8 cellular contexts compared by ENCODE assay signal in genomic region chr9:97038551-97038908, GRCh38. TPM values are rescaled to one million over a fixed set of nuclear protein-coding genes. Genes with fewer than 3 reads are reported as not detected.
DNase-seq lines count a peak whose midpoint lies in the region; ATAC-seq and TF ChIP-seq lines count a peak whose summit lies in the region.

No MANE protein-coding gene starts in this region.

- POLR2A ChIA-PET in PC-9 (lab: Charles Lee; ENCODE audit: unreplicated experiment), result interaction anchor here (0.6 to 0.7 kb wide), 4 partner anchors 51 to 1450 kb away, joined by 5 to 17 read pairs (median 6); no protein-coding TSS in a partner anchor
- POLR2A ChIA-PET in GM10248 (lab: Yijun Ruan, JAX), result no interaction called here

- no peak for TF ChIP-seq CTCF in PC-9 (conservative IDR thresholded peaks at IDR 0.05)
- TF ChIP-seq CTCF in foreskin fibroblast (IDR thresholded peaks at IDR 0.05; ENCODE audit: low read depth, low read length), result no peak
- no peak for TF ChIP-seq CTCF in GM10266 (IDR thresholded peaks at IDR 0.05; ENCODE audit: control insufficient read depth, insufficient read depth, low read depth, missing control alignments)
- no peak for TF ChIP-seq CTCF in GM10248 (IDR thresholded peaks at IDR 0.05; ENCODE audit: control extremely low read depth, extremely low read depth, low read depth, missing control alignments)

- no peaks in the 10 kb centered on the region for H3K27me3 ChIP-seq in PC-9 (ENCODE audit: insufficient read depth, low read depth)
- peaks cover 26% of the 10 kb centered on the region for H3K27me3 ChIP-seq in skeletal muscle satellite cell (ENCODE audit: control insufficient read depth, insufficient read depth, low read length)

- intact Hi-C loops in PC-9 (cut with micrococcal nuclease; ENCODE audit: unreplicated experiment), result no loop called here

- H2AFZ ChIP-seq in PC-9, result peak overlapping the region; percentile 87

- H3K79me2 ChIP-seq in PC-9 (ENCODE audit: low read depth), result no peaks in the 10 kb centered on the region

- H3K4me2 ChIP-seq in PC-9 (peak overlapping the region; percentile 86), skeletal muscle satellite cell (ENCODE audit: low read length) (peak overlapping the region; percentile 96)

- peak; percentile 9 for ATAC-seq in GM21515 (IDR thresholded peaks at IDR 0.05; ENCODE audit: unreplicated experiment)

- H3K9me2 ChIP-seq in PC-9 (ENCODE audit: insufficient read depth), result no peaks in the 10 kb centered on the region

- CTCF ChIA-PET in PC-9 (lab: Charles Lee) (no interaction called here), GM10248 (lab: Yijun Ruan, JAX) (no interaction called here)

- peaks cover 28% of the 10 kb centered on the region for H3K4me1 ChIP-seq in PC-9 (replicated peaks; ENCODE audit: insufficient read depth)
- H3K4me1 ChIP-seq in skeletal muscle satellite cell (ENCODE audit: control insufficient read depth, insufficient read depth, low read length), result peaks cover 6% of the 10 kb centered on the region

- peak overlapping the region; percentile 16 for H3K9ac ChIP-seq in skeletal muscle satellite cell (ENCODE audit: low read depth, low read length)

- no TSS peak for BruUV-seq in PC-9 (replicated peaks; lab: Mats Ljungman, UMichigan)

- H4K20me1 ChIP-seq in PC-9 (ENCODE audit: insufficient read depth), result no peaks in the 10 kb centered on the region

- DNase-seq in PC-9, result no peak
- no peak for DNase-seq in foreskin fibroblast
- DNase-seq in hypothalamus (lab: John Stamatoyannopoulos, UW), result no peak
- DNase-seq in GM10266 (ENCODE audit: extremely low spot score), result no peak
- no peak for DNase-seq in GM10248 (ENCODE audit: extremely low spot score)
- no peak for DNase-seq in NCI-H82 (lab: John Stamatoyannopoulos, UW)

- peak overlapping the region; percentile 60 for H3K4me3 ChIP-seq in PC-9
- H3K4me3 ChIP-seq in foreskin fibroblast (ENCODE audit: low read depth in 1 of 2, low read length in 2 of 2), result peak overlapping the region; percentile 60 to 66
- peak overlapping the region; percentile 80 for H3K4me3 ChIP-seq in skeletal muscle satellite cell (ENCODE audit: low read length)

- H3K36me3 ChIP-seq in PC-9 (ENCODE audit: low read depth), result no peaks in the 10 kb centered on the region
- H3K36me3 ChIP-seq in skeletal muscle satellite cell (ENCODE audit: insufficient read depth, low read length), result no peaks in the 10 kb centered on the region

- no peaks in the 10 kb centered on the region for H3K9me3 ChIP-seq in PC-9 (ENCODE audit: insufficient read depth, low read depth)
- no peaks in the 10 kb centered on the region for H3K9me3 ChIP-seq in skeletal muscle satellite cell (replicated peaks; ENCODE audit: low read length)

- no peak overlapping the region for H3K27ac ChIP-seq in PC-9

- H3F3A ChIP-seq in PC-9 (ENCODE audit: insufficient read depth, low read depth), result peaks cover 19% of the 10 kb centered on the region

RNA-seq across cellular contexts. Expression of gene CTSV, which starts 0.4 kb away (rescaled TPM):
- 47.3 and 65.2 TPM in 2 replicates for total RNA-seq in PC-9 (2021)
- under 0.01 TPM in 1 of 2 replicates, not detected in the other for total RNA-seq in skeletal muscle satellite cell (2012; rRNA removed)
